Comparison of ENCODE assay signal across 1 cellular context in genomic region chr4:991451-992296, GRCh38.
TF ChIP-seq lines count a peak whose summit lies in the region.

No MANE protein-coding gene starts in this region.

TF ChIP-seq in K562, 482 proteins besides CTCF, POLR2A, EP300 and RAD21:
- TF ChIP-seq E2F5 (CRISPR knock-in tag; IDR thresholded peaks at IDR 0.05), result no peak
- 0 out of 2 replicates have a peak, but pooled peaks have one; percentile 21 for TF ChIP-seq CEBPB (tag; IDR thresholded peaks at IDR 0.05)
- TF ChIP-seq HNRNPL (IDR thresholded peaks at IDR 0.05; ENCODE audit: low read depth, low read length), result 0 out of 2 replicates have a peak, but pooled peaks have one; percentile 11
- peak; percentile 11; the same call in 1 of the 2 replicates for TF ChIP-seq POLR2G (IDR thresholded peaks at IDR 0.05; ENCODE audit: low read depth, low read length)
- TF ChIP-seq PURB (CRISPR knock-in tag; IDR thresholded peaks at IDR 0.05; ENCODE audit: low read depth), result no peak
- TF ChIP-seq PCBP1 (IDR thresholded peaks at IDR 0.05; ENCODE audit: low read depth, low read length, poor library complexity, severe bottlenecking), result peak; percentile 55
- TF ChIP-seq ZBTB33 (CRISPR knock-in tag; IDR thresholded peaks at IDR 0.05), result peak; percentile 90
